In genomic region chr4:184548651-184549341, GRCh38 we compare ENCODE assay signal across 13 cellular contexts.
DNase-seq lines count a peak whose midpoint lies in the region; FAIRE-seq and TF ChIP-seq lines count a peak whose summit lies in the region.
"Had no signal": no experiment of that assay in that cellular context is flagged by ENCODE, and none has a peak within 500 bp of the region (broad histone marks: within the 10 kb centered on the region; RNA-seq: fewer than 3 reads in every experiment).

No MANE protein-coding gene starts in this region.

- no peaks in the 10 kb centered on the region for H3K9me3 ChIP-seq in H9 (ENCODE audit: control insufficient read depth, low read depth, low read length)
- no peaks in the 10 kb centered on the region for H3K9me3 ChIP-seq in iPS-15b (ENCODE audit: control insufficient read depth, insufficient read depth, low read length)

- no peaks in the 10 kb centered on the region for H3K27me3 ChIP-seq in H9 (ENCODE audit: insufficient read depth, low read length)
- no peaks in the 10 kb centered on the region for H3K27me3 ChIP-seq in iPS-15b (ENCODE audit: control insufficient read depth, insufficient read depth, low read length)

- 0 out of 2 replicates have a peak overlapping the region, but pooled peaks have one; percentile 55 for H3K14ac ChIP-seq in H9 (ENCODE audit: insufficient read depth, low read length)

- H3K36me3 ChIP-seq in iPS-15b (ENCODE audit: control insufficient read depth, insufficient read depth, low read length), result no peaks in the 10 kb centered on the region

- H3K56ac ChIP-seq in H9 (ENCODE audit: insufficient read length, low read depth, low read length), result no peak overlapping the region

- H3K4me3 Mint-ChIP-seq in H9 (peak overlapping the region; percentile 66 to 70), progenitor cell of endocrine pancreas (ENCODE audit: low read depth) (peak overlapping the region; percentile 58)
- H3K4me3 Mint-ChIP-seq: nephron progenitor cell had no signal

- no peak overlapping the region for H3K4ac ChIP-seq in H9 (ENCODE audit: low read depth, low read length)

- no peak for TF ChIP-seq CTCF in H9 (conservative IDR thresholded peaks at IDR 0.05)
- TF ChIP-seq CTCF in progenitor cell of endocrine pancreas (IDR thresholded peaks at IDR 0.05; ENCODE audit: unreplicated experiment), result no peak

- H3K4me1 ChIP-seq in H9 (ENCODE audit: insufficient read depth, low read length) (no peaks in the 10 kb centered on the region), iPS-15b (ENCODE audit: control insufficient read depth, insufficient read depth, low read length) (no peaks in the 10 kb centered on the region)

- H2AFZ ChIP-seq in H9 (ENCODE audit: low read length), result peak overlapping the region; percentile 59

- FAIRE-seq in RCC 7860 (lab: Jason Lieb, UNC), result no peak
- FAIRE-seq: D721Med had no signal

- H3K4me1 Mint-ChIP-seq in H9 (peaks cover 12 to 16% of the 10 kb centered on the region in 2 experiments), progenitor cell of endocrine pancreas (ENCODE audit: low read depth) (peaks cover 4% of the 10 kb centered on the region)

- no peak overlapping the region for H2BK12ac ChIP-seq in H9 (ENCODE audit: insufficient read length, low read depth, low read length)

- no peaks in the 10 kb centered on the region for H4K20me1 ChIP-seq in H9 (ENCODE audit: control insufficient read depth, insufficient read depth, insufficient read length)

- H3K9ac ChIP-seq in H9 (ENCODE audit: extremely low read depth, insufficient read length, low read length), result peak overlapping the region; percentile 16
- peak overlapping the region; percentile 61 for H3K9ac ChIP-seq in iPS-15b (ENCODE audit: low read depth, low read length)

- H2BK15ac ChIP-seq in H9 (ENCODE audit: low read depth, low read length), result no peak overlapping the region

- no peak overlapping the region for H4K8ac ChIP-seq in H9 (replicated peaks; ENCODE audit: insufficient read length, low read depth, low read length)

- H3K36me3 Mint-ChIP-seq in H9 (ENCODE audit: insufficient read depth in 1 of 3, low read depth in 3 of 3) (no peaks in the 10 kb centered on the region; a peak in 1 of 7 replicates), progenitor cell of endocrine pancreas (ENCODE audit: insufficient read depth) (no peaks in the 10 kb centered on the region)
- H3K36me3 Mint-ChIP-seq: stimulated activated naive B cell treated with anti-CD40 and anti-IgM and Interleukin-4, amounts not matched to agents 10 μg/mL and 1 μg/mL and 100 μg/mL, for 72 hours had no signal

- no peak overlapping the region for H3T11ph ChIP-seq in H9 (ENCODE audit: low read length)

- H3K27ac Mint-ChIP-seq in H9 (peak overlapping the region in 2 of 3 experiments; percentile 85 to 95; a peak in 5 of 7 replicates), progenitor cell of endocrine pancreas (no peak overlapping the region)
- H3K27ac Mint-ChIP-seq: nephron progenitor cell had no signal

- peak overlapping the region; percentile 75 for H3K4me2 ChIP-seq in H9 (ENCODE audit: insufficient read depth, insufficient read length, low read length)

- H3K23me2 ChIP-seq in H9 (ENCODE audit: insufficient read length, low read depth, low read length, poor library complexity, severe bottlenecking), result no peaks in the 10 kb centered on the region

- H3K79me2 ChIP-seq in H9 (ENCODE audit: insufficient read depth, low read length), result no peaks in the 10 kb centered on the region

- H3K27ac ChIP-seq in H9 (ENCODE audit: insufficient read length, low read depth, low read length), result peak overlapping the region; percentile 2

- H2BK20ac ChIP-seq in H9 (ENCODE audit: low read depth, low read length, poor library complexity, severe bottlenecking), result no peak overlapping the region

- H3K4me3 ChIP-seq in iPS-15b (ENCODE audit: low read depth, low read length), result peak overlapping the region; percentile 38

- H2BK120ac ChIP-seq in H9 (ENCODE audit: low read depth, low read length, poor library complexity, severe bottlenecking), result no peak overlapping the region

- H3K27me3 Mint-ChIP-seq in H9 (ENCODE audit: low read depth), result no peaks in the 10 kb centered on the region
- no peaks in the 10 kb centered on the region for H3K27me3 Mint-ChIP-seq in progenitor cell of endocrine pancreas
- H3K27me3 Mint-ChIP-seq: stimulated activated naive B cell treated with anti-CD40 and anti-IgM and Interleukin-4, amounts not matched to agents 10 μg/mL and 1 μg/mL and 100 μg/mL, for 72 hours had no signal

- H3K79me1 ChIP-seq in H9 (ENCODE audit: insufficient read depth, low read depth, low read length, poor library complexity, severe bottlenecking), result no peaks in the 10 kb centered on the region

- H3K23ac ChIP-seq in H9 (ENCODE audit: insufficient read length, low read depth, low read length), result no peak overlapping the region

- H3K9me3 Mint-ChIP-seq in H9 (no peaks in the 10 kb centered on the region; a peak in 1 of 5 replicates), progenitor cell of endocrine pancreas (ENCODE audit: low read depth) (no peaks in the 10 kb centered on the region)
- H3K9me3 Mint-ChIP-seq: stimulated activated naive B cell treated with anti-CD40 and anti-IgM and Interleukin-4, amounts not matched to agents 10 μg/mL and 1 μg/mL and 100 μg/mL, for 72 hours had no signal

- H2BK5ac ChIP-seq in H9 (ENCODE audit: insufficient read length, low read length), result no peak overlapping the region

- H4K91ac ChIP-seq in H9 (ENCODE audit: insufficient read length, low read depth, low read length), result no peak overlapping the region

- no peak overlapping the region for H2AK5ac ChIP-seq in H9 (ENCODE audit: insufficient read length, low read length)

- no CpG with 5 or more reads among the region's 20 CpGs for WGBS in H9 (ENCODE audit: extremely low coverage, insufficient read length, low lambda C conversion rate)

- peak; percentile 69 for DNase-seq in H9
- peak; percentile 55 for DNase-seq in RPMI7951 (ENCODE audit: low read depth)
- DNase-seq in progenitor cell of endocrine pancreas (ENCODE audit: low spot score, unreplicated experiment), result no peak
- DNase-seq in ureter (ENCODE audit: low spot score), result no peak
- DNase-seq in stimulated activated CD4-positive, alpha-beta T cell treated with anti-CD3 and anti-CD28 coated beads, Interleukin-2, amount 100 ng/mL, for 24 hours, result no peak
- no peak for DNase-seq in NCI-H1436 (lab: John Stamatoyannopoulos, UW)
- DNase-seq in RCC 7860 (ENCODE audit: low spot score), result no peak
- DNase-seq: effector CD4-positive, alpha-beta T cell; nephron progenitor cell; stimulated activated CD4-positive, alpha-beta T cell treated with anti-CD3 and anti-CD28 coated beads, Interleukin-15, amount 100 ng/mL, for 24 hours; stimulated activated naive B cell treated with anti-CD40 and anti-IgM and Interleukin-4, amounts not matched to agents 10 μg/mL and 1 μg/mL and 100 μg/mL, for 72 hours had no signal

- peak overlapping the region; percentile 22 for H4K5ac ChIP-seq in H9 (ENCODE audit: insufficient read length, low read depth, low read length)

- no peak overlapping the region for H3K18ac ChIP-seq in H9 (ENCODE audit: insufficient read length, low read depth, low read length)

Comparison
In these comparisons a context has a peak if more than half of its experiments do, and no peak if none do; other contexts are left out.
1. DNase-seq: peak in H9 (single experiment) and RPMI7951 (single experiment); none in progenitor cell of endocrine pancreas (single experiment), ureter (single experiment), stimulated activated CD4-positive, alpha-beta T cell treated with anti-CD3 and anti-CD28 coated beads, Interleukin-2, amount 100 ng/mL, for 24 hours (0 of 2), NCI-H1436 (single experiment) and RCC 7860 (single experiment).